12 cellular contexts compared by ENCODE assay signal in the genomic region with DNA sequence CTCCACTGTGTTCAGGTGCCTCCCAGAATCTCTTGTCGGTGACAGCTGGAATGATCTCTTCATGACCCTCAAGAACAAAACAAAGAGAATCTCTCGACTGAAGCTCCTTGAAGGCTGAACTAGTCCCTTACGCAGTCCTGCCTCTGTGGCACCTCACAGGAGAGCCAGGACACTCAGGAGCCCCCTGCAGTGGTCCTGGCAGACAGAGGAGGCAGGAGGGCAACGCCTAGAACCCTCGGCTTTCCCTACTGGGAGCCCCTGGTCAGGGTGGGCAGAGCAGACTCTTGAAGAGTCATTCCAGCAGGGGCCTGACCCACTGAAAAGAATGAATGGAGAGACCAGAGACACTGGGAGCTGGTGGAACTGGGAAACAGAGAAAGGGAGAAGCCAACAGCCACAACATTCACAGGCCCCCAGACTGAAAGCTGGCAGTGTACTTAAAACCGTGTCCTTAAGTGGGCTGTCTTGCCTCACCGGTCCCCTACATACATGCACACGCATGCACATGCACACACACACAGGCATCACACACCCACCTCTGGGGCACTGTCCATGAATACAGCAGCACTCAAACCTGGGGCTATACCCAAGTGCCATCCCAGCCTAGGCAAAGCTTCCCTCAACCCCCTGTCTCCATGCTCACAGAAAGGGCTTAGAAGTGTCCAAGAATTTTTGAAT.
DNase-seq lines count a peak whose midpoint lies in the region; ATAC-seq and TF ChIP-seq lines count a peak whose summit lies in the region.
"Had no signal": no experiment of that assay in that cellular context is flagged by ENCODE, and none has a peak within 500 bp of the region (broad histone marks: within the 10 kb centered on the region; RNA-seq: fewer than 3 reads in every experiment).

No MANE protein-coding gene starts in this region.

- no peaks in the 10 kb centered on the region for H3K9me3 Mint-ChIP-seq in neural progenitor cell
- H3K9me3 Mint-ChIP-seq in naive thymus-derived CD8-positive, alpha-beta T cell = no peaks in the 10 kb centered on the region
- H3K9me3 Mint-ChIP-seq: activated T-cell treated with anti-CD3 and anti-CD28 coated beads, Interleukin-2, amount 50 U/mL, for 4 hours had no signal

- no peak overlapping the region for H3K9ac ChIP-seq in fibroblast of lung (ENCODE audit: insufficient read depth, low read length)
- no peak overlapping the region for H3K9ac ChIP-seq in neural progenitor cell
- peak overlapping the region in 1 of 5 donors; percentile 48 for H3K9ac ChIP-seq in subcutaneous abdominal adipose tissue (ENCODE audit: low read length in 5 of 5)
- H3K9ac ChIP-seq: BLaER1 had no signal

- peak overlapping the region; percentile 28 for H3K4me2 ChIP-seq in fibroblast of lung (ENCODE audit: extremely low read depth, insufficient read depth, low read length)
- H3K4me2 ChIP-seq in neural progenitor cell = no peak overlapping the region
- H3K4me2 ChIP-seq: BLaER1 had no signal

- peaks cover 30% of the 10 kb centered on the region for H3K4me1 Mint-ChIP-seq in neural progenitor cell
- H3K4me1 Mint-ChIP-seq in naive thymus-derived CD8-positive, alpha-beta T cell = peaks cover 0 to 5% (median 0%) of the 10 kb centered on the region in 4 donors

- no peaks in the 10 kb centered on the region for H3K9me3 ChIP-seq in fibroblast of lung (ENCODE audit: control insufficient read depth, insufficient read depth, low read depth, low read length)
- no peaks in the 10 kb centered on the region for H3K9me3 ChIP-seq in neural progenitor cell (ENCODE audit: low read depth)
- no peaks in the 10 kb centered on the region for H3K9me3 ChIP-seq in subcutaneous abdominal adipose tissue (ENCODE audit: control insufficient read depth in 5 of 5, low read length in 5 of 5)
- H3K9me3 ChIP-seq: BLaER1 had no signal

- H3K27me3 Mint-ChIP-seq in neural progenitor cell (ENCODE audit: insufficient read depth, low read depth) = peaks cover 7% of the 10 kb centered on the region
- H3K27me3 Mint-ChIP-seq in naive thymus-derived CD8-positive, alpha-beta T cell = peaks cover 0 to 21% (median 5%) of the 10 kb centered on the region in 5 donors

- no peaks in the 10 kb centered on the region for H3K36me3 Mint-ChIP-seq in neural progenitor cell
- H3K36me3 Mint-ChIP-seq in naive thymus-derived CD8-positive, alpha-beta T cell = no peaks in the 10 kb centered on the region

- H2AFZ ChIP-seq in fibroblast of lung (ENCODE audit: low read length) = no peak overlapping the region
- peak overlapping the region; percentile 9 for H2AFZ ChIP-seq in neural progenitor cell (replicated peaks)

- peak overlapping the region; percentile 86 for H3K27ac Mint-ChIP-seq in neural progenitor cell
- peak overlapping the region in 1 of 10 donors; percentile 13 for H3K27ac Mint-ChIP-seq in naive thymus-derived CD8-positive, alpha-beta T cell

- H3K4me3 Mint-ChIP-seq in neural progenitor cell = peak overlapping the region; percentile 44
- H3K4me3 Mint-ChIP-seq in naive thymus-derived CD8-positive, alpha-beta T cell = no peak overlapping the region
- H3K4me3 Mint-ChIP-seq: activated T-cell treated with anti-CD3 and anti-CD28 coated beads, Interleukin-2, amount 50 U/mL, for 4 hours had no signal

- no peak for ATAC-seq in HG03457 (IDR thresholded peaks at IDR 0.05; ENCODE audit: unreplicated experiment)
- no peak for ATAC-seq in naive thymus-derived CD8-positive, alpha-beta T cell
- ATAC-seq: activated T-cell treated with anti-CD3 and anti-CD28 coated beads, Interleukin-2, amount 50 U/mL, for 4 hours had no signal

- no peaks in the 10 kb centered on the region for H4K20me1 ChIP-seq in fibroblast of lung (ENCODE audit: control insufficient read depth, extremely low read depth, insufficient read depth, low read length)
- no peaks in the 10 kb centered on the region for H4K20me1 ChIP-seq in neural progenitor cell (ENCODE audit: low read depth)
- H4K20me1 ChIP-seq: BLaER1 had no signal

- H3F3A ChIP-seq in neural progenitor cell (ENCODE audit: low read depth) = no peaks in the 10 kb centered on the region

- H3K27ac ChIP-seq in fibroblast of lung (ENCODE audit: insufficient read depth, low read length) (no peak overlapping the region), neural progenitor cell (no peak overlapping the region), subcutaneous abdominal adipose tissue (ENCODE audit: low read depth, low read length) (peak overlapping the region; percentile 63)
- H3K27ac ChIP-seq: BLaER1 had no signal

- H3K4me1 ChIP-seq in fibroblast of lung (ENCODE audit: control insufficient read depth, extremely low read depth, insufficient read depth, low read length) (peaks cover 7% of the 10 kb centered on the region), neural progenitor cell (peaks cover 10% of the 10 kb centered on the region), subcutaneous abdominal adipose tissue (ENCODE audit: control insufficient read depth in 5 of 5, insufficient read depth in 5 of 5, low read length in 5 of 5) (peaks cover 2 to 44% (median 38%) of the 10 kb centered on the region in 5 donors)

- no peaks in the 10 kb centered on the region for H3K36me3 ChIP-seq in fibroblast of lung (ENCODE audit: control insufficient read depth, insufficient read depth, low read length)
- no peaks in the 10 kb centered on the region for H3K36me3 ChIP-seq in neural progenitor cell
- H3K36me3 ChIP-seq in subcutaneous abdominal adipose tissue (ENCODE audit: control insufficient read depth in 5 of 5, insufficient read depth in 5 of 5, low read length in 5 of 5) = no peaks in the 10 kb centered on the region
- H3K36me3 ChIP-seq: BLaER1 had no signal

- H3K4me3 ChIP-seq in astrocyte of the spinal cord (ENCODE audit: low read depth, low read length) (no peak overlapping the region), fibroblast of lung (replicated peaks in 1 of 4; ENCODE audit: control extremely low read depth in 1 of 4, insufficient read depth in 1 of 4, low read depth in 3 of 4, low read length in 4 of 4) (no peak overlapping the region), neural progenitor cell (no peak overlapping the region), subcutaneous abdominal adipose tissue (ENCODE audit: low read depth in 1 of 5, low read length in 5 of 5) (peak overlapping the region; percentile 11 to 44 (median 38))
- H3K4me3 ChIP-seq: BLaER1 had no signal

- POLR2A ChIA-PET in naive thymus-derived CD8-positive, alpha-beta T cell (lab: Charles Lee) = no interaction called here

- no peak for TF ChIP-seq CTCF in astrocyte of the spinal cord (IDR thresholded peaks at IDR 0.05; ENCODE audit: low read depth, low read length)
- TF ChIP-seq CTCF in fibroblast of lung (conservative IDR thresholded peaks at IDR 0.05 in 1 of 2, IDR thresholded peaks at IDR 0.05 in 1 of 2; ENCODE audit: low read depth in 1 of 2, low read length in 2 of 2) = no peak
- TF ChIP-seq CTCF in neural progenitor cell (IDR thresholded peaks at IDR 0.05) = no peak

- DNase-seq in astrocyte of the spinal cord (ENCODE audit: low read depth, low spot score) = peak; percentile 18
- DNase-seq in fibroblast of lung (ENCODE audit: low read depth in 2 of 2) = no peak
- DNase-seq in neural progenitor cell (ENCODE audit: low spot score) = no peak
- no peak for DNase-seq in activated gamma-delta T cell treated with Interleukin-2 at 50 U/mL for 16 hours
- no peak for DNase-seq in NCI-H187 (lab: John Stamatoyannopoulos, UW)
- no peak for DNase-seq in naive thymus-derived CD8-positive, alpha-beta T cell
- DNase-seq: activated T-cell treated with anti-CD3 and anti-CD28 coated beads, Interleukin-2, amount 50 U/mL, for 4 hours; NCI-H2107; stimulated activated CD4-positive, alpha-beta T cell treated with anti-CD3 and anti-CD28 coated beads, Interleukin-15, amount 100 ng/mL, for 24 hours had no signal

- H3K27me3 ChIP-seq in fibroblast of lung (ENCODE audit: control insufficient read depth, insufficient read depth, low read length) (no peaks in the 10 kb centered on the region), neural progenitor cell (no peaks in the 10 kb centered on the region), subcutaneous abdominal adipose tissue (ENCODE audit: control insufficient read depth in 5 of 5, insufficient read depth in 4 of 5, low read length in 5 of 5) (peaks cover 0 to 5% (median 0%) of the 10 kb centered on the region in 5 donors)
- H3K27me3 ChIP-seq: BLaER1 had no signal

- H3K79me2 ChIP-seq in fibroblast of lung (ENCODE audit: control insufficient read depth, insufficient read depth, low read length) = no peaks in the 10 kb centered on the region
- H3K79me2 ChIP-seq in neural progenitor cell (ENCODE audit: low read depth) = no peaks in the 10 kb centered on the region

- in situ Hi-C loops in astrocyte of the spinal cord (cut with HindIII; ENCODE audit: low sequenced_read_pairs) = no loop called here

Comparison
In these comparisons a context has a peak if more than half of its experiments do, and no peak if none do; other contexts are left out.
1. H3K4me3 ChIP-seq: peak in subcutaneous abdominal adipose tissue (5 of 5); none in astrocyte of the spinal cord (single experiment), fibroblast of lung (0 of 4) and neural progenitor cell (single experiment).